ENCODE assay signal across 8 cellular contexts in genomic region chr3:20186600-20187004, GRCh38. TPM values are rescaled to one million over a fixed set of nuclear protein-coding genes. Genes with fewer than 3 reads are reported as not detected.
A peak's percentile ranks its signal among the peaks of the same experiment; 100 is the strongest.
DNase-seq lines count a peak whose midpoint lies in the region; ATAC-seq and TF ChIP-seq lines count a peak whose summit lies in the region.

No MANE protein-coding gene starts in this region.

- H3K9me3 ChIP-seq in skeletal muscle satellite cell (replicated peaks; ENCODE audit: low read length): no peaks in the 10 kb centered on the region

- POLR2A ChIA-PET in BJ (lab: Charles Lee): no interaction called here

- TF ChIP-seq CTCF in BJ (IDR thresholded peaks at IDR 0.05; ENCODE audit: insufficient read depth, low read depth, low read length) (no peak), fibroblast of pulmonary artery (IDR thresholded peaks at IDR 0.05; ENCODE audit: low read length, missing control alignments) (no peak)

- peak overlapping the region; percentile 99 for H3K4me3 ChIP-seq in BJ (ENCODE audit: low read depth, low read length)
- peak overlapping the region; percentile 91 for H3K4me3 ChIP-seq in fibroblast of pulmonary artery (replicated peaks; ENCODE audit: low read depth, low read length)
- H3K4me3 ChIP-seq in skeletal muscle satellite cell (ENCODE audit: low read length): peak overlapping the region; percentile 87

- CTCF ChIA-PET in BJ (lab: Yijun Ruan, JAX): no interaction called here

- H3K27me3 ChIP-seq in BJ (ENCODE audit: control insufficient read depth, insufficient read depth, low read length) (no peaks in the 10 kb centered on the region), skeletal muscle satellite cell (ENCODE audit: control insufficient read depth, insufficient read depth, low read length) (no peaks in the 10 kb centered on the region)

- no peaks in the 10 kb centered on the region for H3K36me3 ChIP-seq in BJ (ENCODE audit: control insufficient read depth, insufficient read depth, low read length)
- no peaks in the 10 kb centered on the region for H3K36me3 ChIP-seq in skeletal muscle satellite cell (ENCODE audit: insufficient read depth, low read length)

- ATAC-seq in GM21528 (IDR thresholded peaks at IDR 0.05; ENCODE audit: low FRiP score, unreplicated experiment): peak; percentile 11
- ATAC-seq in GM18861 (IDR thresholded peaks at IDR 0.05; ENCODE audit: unreplicated experiment): no peak

- peak overlapping the region; percentile 84 for H3K4me2 ChIP-seq in skeletal muscle satellite cell (ENCODE audit: low read length)

- H3K9ac ChIP-seq in skeletal muscle satellite cell (ENCODE audit: low read depth, low read length): peak overlapping the region; percentile 93

- peaks cover 6% of the 10 kb centered on the region for H3K4me1 ChIP-seq in skeletal muscle satellite cell (ENCODE audit: control insufficient read depth, insufficient read depth, low read length)

- DNase-seq in BJ (ENCODE audit: low read depth) (no peak), NCI-H69 (lab: John Stamatoyannopoulos, UW) (peak; percentile 41), fibroblast of pulmonary artery (ENCODE audit: low read depth) (no peak), medulla oblongata (ENCODE audit: extremely low spot score) (no peak)
- DNase-seq in activated T-cell treated with anti-CD3 and anti-CD28 coated beads, Interleukin-2, amount 50 U/mL, for 1 hour: no peak

RNA-seq across cellular contexts. Expression of gene SGO1, which starts 0.6 kb away (rescaled TPM):
- polyA plus RNA-seq in BJ (2011; rRNA removed): 1.6 and 3.1 TPM in 2 replicates
- 1.2 and 1.8 TPM in 2 replicates for polyA minus RNA-seq in BJ (2011; rRNA and poly(A)+ RNA removed)
- 4.8 and 5.9 TPM in 2 replicates for total RNA-seq in skeletal muscle satellite cell (2012; rRNA removed)
